Comparison of ENCODE assay signal across 13 cellular contexts in genomic region chr12:80230068-80230467, GRCh38.
DNase-seq lines count a peak whose midpoint lies in the region; ATAC-seq and TF ChIP-seq lines count a peak whose summit lies in the region.
"Had no signal": no experiment of that assay in that cellular context is flagged by ENCODE, and none has a peak within 500 bp of the region (broad histone marks: within the 10 kb centered on the region; RNA-seq: fewer than 3 reads in every experiment).

No MANE protein-coding gene starts in this region.

- ATAC-seq in CD8-positive, alpha-beta T cell = no peak
- ATAC-seq in GM18517 (IDR thresholded peaks at IDR 0.05; ENCODE audit: unreplicated experiment) = no peak
- ATAC-seq: effector memory CD8-positive, alpha-beta T cell had no signal

- H3K9me3 ChIP-seq in HEK293 (ENCODE audit: control insufficient read depth, insufficient read depth, low read depth, low read length) (no peaks in the 10 kb centered on the region), ectodermal cell (ENCODE audit: control insufficient read depth, low read length) (no peaks in the 10 kb centered on the region), neural progenitor cell (ENCODE audit: low read depth) (no peaks in the 10 kb centered on the region)
- no peaks in the 10 kb centered on the region for H3K9me3 ChIP-seq in CD8-positive, alpha-beta T cell (ENCODE audit: low read length)
- H3K9me3 ChIP-seq: HAP-1, suprapubic skin had no signal

- CTCF ChIA-PET in HEK293 (lab: Yijun Ruan, JAX) = interaction anchor here (0.6 to 4.3 kb wide), 5 partner anchors 35 to 76 kb away, joined by 3 to 21 read pairs (median 3); no protein-coding TSS in a partner anchor
- CTCF ChIA-PET in CD8-positive, alpha-beta T cell (lab: Charles Lee) = no interaction called here

- no peaks in the 10 kb centered on the region for H3K36me3 ChIP-seq in HEK293 (ENCODE audit: control insufficient read depth in 2 of 2, insufficient read depth in 1 of 2, low read length in 2 of 2)
- no peaks in the 10 kb centered on the region for H3K36me3 ChIP-seq in ectodermal cell (ENCODE audit: control insufficient read depth, insufficient read depth, low read length)
- H3K36me3 ChIP-seq in neural progenitor cell = no peaks in the 10 kb centered on the region
- no peaks in the 10 kb centered on the region for H3K36me3 ChIP-seq in CD8-positive, alpha-beta T cell (ENCODE audit: insufficient read depth, low read length)
- H3K36me3 ChIP-seq: HAP-1, suprapubic skin had no signal

- H3K4me3 ChIP-seq in HEK293 (ENCODE audit: low read depth, low read length) = no peak overlapping the region
- H3K4me3 ChIP-seq in ectodermal cell (ENCODE audit: insufficient read depth, low read depth, low read length) = no peak overlapping the region
- peak overlapping the region; percentile 7 for H3K4me3 ChIP-seq in neural progenitor cell
- H3K4me3 ChIP-seq in CD8-positive, alpha-beta T cell (ENCODE audit: low read depth, low read length) = no peak overlapping the region
- H3K4me3 ChIP-seq: HAP-1, suprapubic skin had no signal

- no peaks in the 10 kb centered on the region for H3K79me2 ChIP-seq in neural progenitor cell (ENCODE audit: low read depth)

- H4K20me1 ChIP-seq in neural progenitor cell (ENCODE audit: low read depth) = no peaks in the 10 kb centered on the region

- H3K4me2 ChIP-seq in neural progenitor cell = peak overlapping the region; percentile 62

- H3K27ac Mint-ChIP-seq in neural progenitor cell = peak overlapping the region; percentile 83
- H3K27ac Mint-ChIP-seq in CD8-positive, alpha-beta T cell = no peak overlapping the region
- H3K27ac Mint-ChIP-seq: effector memory CD8-positive, alpha-beta T cell had no signal

- POLR2A ChIA-PET in HEK293 (lab: Yijun Ruan, JAX) = interaction anchor here (0.9 kb wide), 1 partner anchor 43 kb away, joined by 3 read pairs; no protein-coding TSS in a partner anchor
- POLR2A ChIA-PET in CD8-positive, alpha-beta T cell (lab: Charles Lee) = no interaction called here

- H3K36me3 Mint-ChIP-seq in neural progenitor cell = no peaks in the 10 kb centered on the region
- no peaks in the 10 kb centered on the region for H3K36me3 Mint-ChIP-seq in CD8-positive, alpha-beta T cell

- H3K27ac ChIP-seq in HEK293 (ENCODE audit: extremely low read depth, low read depth, low read length) (no peak overlapping the region), ectodermal cell (ENCODE audit: insufficient read depth, low read depth, low read length, poor library complexity, severe bottlenecking) (peak overlapping the region; percentile 76), neural progenitor cell (peak overlapping the region; percentile 80)
- H3K27ac ChIP-seq in CD8-positive, alpha-beta T cell (ENCODE audit: low read depth, low read length) = no peak overlapping the region
- H3K27ac ChIP-seq: suprapubic skin had no signal

- peaks cover 6% of the 10 kb centered on the region for H3F3A ChIP-seq in neural progenitor cell (ENCODE audit: low read depth)

- H3K4me1 ChIP-seq in HEK293 (ENCODE audit: control insufficient read depth, insufficient read depth, low read length) = peaks cover 13% of the 10 kb centered on the region
- H3K4me1 ChIP-seq in ectodermal cell (ENCODE audit: control insufficient read depth, insufficient read depth, low read length) = peaks cover 19% of the 10 kb centered on the region
- peaks cover 37% of the 10 kb centered on the region for H3K4me1 ChIP-seq in neural progenitor cell
- no peaks in the 10 kb centered on the region for H3K4me1 ChIP-seq in CD8-positive, alpha-beta T cell (ENCODE audit: insufficient read depth, low read length)
- H3K4me1 ChIP-seq: suprapubic skin had no signal

- no peak overlapping the region for H2AFZ ChIP-seq in neural progenitor cell (replicated peaks)

- peak; percentile 36 for DNase-seq in NCI-H774 (lab: John Stamatoyannopoulos, UW)
- DNase-seq in neural progenitor cell (ENCODE audit: low spot score) = peak; percentile 88
- DNase-seq in CD8-positive, alpha-beta T cell = no peak
- DNase-seq in NCI-H2029 treated with DMSO at 0.1 percent for 48 hours (lab: John Stamatoyannopoulos, UW) = no peak
- DNase-seq: activated T-cell treated with anti-CD3 and anti-CD28 coated beads for 4 hours; effector memory CD8-positive, alpha-beta T cell; IMR-90; NCI-H2081 treated with DMSO at 0.1 percent for 48 hours had no signal

- no peak overlapping the region for H3K9ac ChIP-seq in neural progenitor cell

- no peak for TF ChIP-seq CTCF in HEK293 (tag by site-specific recombination; IDR thresholded peaks at IDR 0.05)
- no peak for TF ChIP-seq CTCF in neural progenitor cell (IDR thresholded peaks at IDR 0.05)
- no peak for TF ChIP-seq CTCF in CD8-positive, alpha-beta T cell (IDR thresholded peaks at IDR 0.05)

- WGBS in ectodermal cell, 2 experiments = 10 to 18% methylated on average over 3 of the region's 3 CpGs

- peaks cover 30% of the 10 kb centered on the region for H3K4me1 Mint-ChIP-seq in neural progenitor cell
- no peaks in the 10 kb centered on the region for H3K4me1 Mint-ChIP-seq in CD8-positive, alpha-beta T cell (ENCODE audit: low read depth)

- H3K4me3 Mint-ChIP-seq in neural progenitor cell = peak overlapping the region; percentile 36
- no peak overlapping the region for H3K4me3 Mint-ChIP-seq in CD8-positive, alpha-beta T cell
- H3K4me3 Mint-ChIP-seq: effector memory CD8-positive, alpha-beta T cell had no signal

- H3K9me3 Mint-ChIP-seq in neural progenitor cell = no peaks in the 10 kb centered on the region
- no peaks in the 10 kb centered on the region for H3K9me3 Mint-ChIP-seq in CD8-positive, alpha-beta T cell
- H3K9me3 Mint-ChIP-seq: effector memory CD8-positive, alpha-beta T cell had no signal

- no peaks in the 10 kb centered on the region for H3K27me3 ChIP-seq in ectodermal cell (ENCODE audit: control insufficient read depth, insufficient read depth, low read length, poor library complexity, severe bottlenecking)
- H3K27me3 ChIP-seq in neural progenitor cell = no peaks in the 10 kb centered on the region
- H3K27me3 ChIP-seq in CD8-positive, alpha-beta T cell (ENCODE audit: insufficient read depth, low read length) = no peaks in the 10 kb centered on the region
- H3K27me3 ChIP-seq: suprapubic skin had no signal

- intact Hi-C loops in CD8-positive, alpha-beta T cell (cut with DNase I, micrococcal nuclease) = no loop called here

- H3K27me3 Mint-ChIP-seq in neural progenitor cell (ENCODE audit: insufficient read depth, low read depth) = no peaks in the 10 kb centered on the region
- no peaks in the 10 kb centered on the region for H3K27me3 Mint-ChIP-seq in CD8-positive, alpha-beta T cell (ENCODE audit: low read depth)
- H3K27me3 Mint-ChIP-seq: effector memory CD8-positive, alpha-beta T cell had no signal

TF ChIP-seq in HEK293, 187 proteins besides CTCF, POLR2A, EP300 and RAD21 (continues in another document):
- peak; percentile 90 for TF ChIP-seq ZNF394 (tag by site-specific recombination; IDR thresholded peaks at IDR 0.05; ENCODE audit: borderline replicate concordance)
- TF ChIP-seq SP7 (tag by site-specific recombination; IDR thresholded peaks at IDR 0.05) = peak; percentile 55
- TF ChIP-seq FEZF1 (tag by site-specific recombination; IDR thresholded peaks at IDR 0.05) = peak; percentile 97
- TF ChIP-seq TCF7L2 (IDR thresholded peaks at IDR 0.05; ENCODE audit: borderline replicate concordance, low read depth, low read length) = peak; percentile 29; the same call in 1 of the 2 replicates
- TF ChIP-seq, protein P1, sequence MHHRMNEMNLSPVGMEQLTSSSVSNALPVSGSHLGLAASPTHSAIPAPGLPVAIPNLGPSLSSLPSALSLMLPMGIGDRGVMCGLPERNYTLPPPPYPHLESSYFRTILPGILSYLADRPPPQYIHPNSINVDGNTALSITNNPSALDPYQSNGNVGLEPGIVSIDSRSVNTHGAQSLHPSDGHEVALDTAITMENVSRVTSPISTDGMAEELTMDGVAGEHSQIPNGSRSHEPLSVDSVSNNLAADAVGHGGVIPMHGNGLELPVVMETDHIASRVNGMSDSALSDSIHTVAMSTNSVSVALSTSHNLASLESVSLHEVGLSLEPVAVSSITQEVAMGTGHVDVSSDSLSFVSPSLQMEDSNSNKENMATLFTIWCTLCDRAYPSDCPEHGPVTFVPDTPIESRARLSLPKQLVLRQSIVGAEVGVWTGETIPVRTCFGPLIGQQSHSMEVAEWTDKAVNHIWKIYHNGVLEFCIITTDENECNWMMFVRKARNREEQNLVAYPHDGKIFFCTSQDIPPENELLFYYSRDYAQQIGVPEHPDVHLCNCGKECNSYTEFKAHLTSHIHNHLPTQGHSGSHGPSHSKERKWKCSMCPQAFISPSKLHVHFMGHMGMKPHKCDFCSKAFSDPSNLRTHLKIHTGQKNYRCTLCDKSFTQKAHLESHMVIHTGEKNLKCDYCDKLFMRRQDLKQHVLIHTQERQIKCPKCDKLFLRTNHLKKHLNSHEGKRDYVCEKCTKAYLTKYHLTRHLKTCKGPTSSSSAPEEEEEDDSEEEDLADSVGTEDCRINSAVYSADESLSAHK (tag by site-specific recombination; IDR thresholded peaks at IDR 0.05) = peak; percentile 100
- TF ChIP-seq IKZF3 (tag by site-specific recombination; IDR thresholded peaks at IDR 0.05) = peak; percentile 49; the same call in 1 of the 2 replicates
- TF ChIP-seq ZFP37 (tag by site-specific recombination; IDR thresholded peaks at IDR 0.05) = peak; percentile 61; the same call in 1 of the 2 replicates
- peak; percentile 57; the same call in 1 of the 2 replicates for TF ChIP-seq PRDM1 (tag by site-specific recombination; IDR thresholded peaks at IDR 0.05)
- TF ChIP-seq MZF1 (tag by site-specific recombination; IDR thresholded peaks at IDR 0.05; ENCODE audit: borderline replicate concordance) = peak; percentile 71; the same call in 1 of the 2 replicates
- no peak for TF ChIP-seq ZSCAN16 (tag by site-specific recombination; IDR thresholded peaks at IDR 0.05)
- no peak for TF ChIP-seq ZNF132 (tag by site-specific recombination; IDR thresholded peaks at IDR 0.05; ENCODE audit: borderline replicate concordance)
- TF ChIP-seq ZSCAN30 (tag by site-specific recombination; IDR thresholded peaks at IDR 0.05) = peak; percentile 89
- peak; percentile 100 for TF ChIP-seq ZNF561 (tag by site-specific recombination; IDR thresholded peaks at IDR 0.05; ENCODE audit: borderline replicate concordance)
- peak; percentile 95 for TF ChIP-seq ZNF660 (tag by site-specific recombination; IDR thresholded peaks at IDR 0.05)

Comparison
In these comparisons a context has a peak if more than half of its experiments do, and no peak if none do; other contexts are left out.
1. H3K27ac ChIP-seq: peak in ectodermal cell (single experiment) and neural progenitor cell (single experiment); none in HEK293 (single experiment) and CD8-positive, alpha-beta T cell (single experiment).
2. DNase-seq: peak in NCI-H774 (single experiment) and neural progenitor cell (single experiment); none in CD8-positive, alpha-beta T cell (0 of 7) and NCI-H2029 treated with DMSO at 0.1 percent for 48 hours (single experiment).